Comparison of ENCODE assay signal across 8 cellular contexts in genomic region chr7:151251328-151251925, GRCh38. TPM values are rescaled to one million over a fixed set of nuclear protein-coding genes. Genes with fewer than 3 reads are reported as not detected.
A peak's percentile ranks its signal among the peaks of the same experiment; 100 is the strongest.
DNase-seq lines count a peak whose midpoint lies in the region; ATAC-seq, FAIRE-seq and TF ChIP-seq lines count a peak whose summit lies in the region.

No MANE protein-coding gene starts in this region.

- H3F3A ChIP-seq in GM23248 (ENCODE audit: insufficient read depth), result no peaks in the 10 kb centered on the region; the same call in 1 of the 2 replicates

- no peaks in the 10 kb centered on the region for H3K27me3 ChIP-seq in GM23248 (replicated peaks; ENCODE audit: insufficient read depth)
- H3K27me3 ChIP-seq in HepG2 (ENCODE audit: control insufficient read depth in 1 of 2, insufficient read depth in 2 of 2, low read length in 2 of 2), result peaks cover 21 to 87% of the 10 kb centered on the region in 2 experiments
- peaks cover 3 to 7% of the 10 kb centered on the region in 2 donors for H3K27me3 ChIP-seq in small intestine (ENCODE audit: control insufficient read depth in 2 of 2, insufficient read depth in 2 of 2, low read length in 2 of 2)

- H4K20me1 ChIP-seq in GM23248 (ENCODE audit: insufficient read depth) (no peaks in the 10 kb centered on the region), HepG2 (ENCODE audit: insufficient read depth, low read length) (no peaks in the 10 kb centered on the region; the same call in 1 of the 2 replicates)

- H3K9me3 ChIP-seq in GM23248 (ENCODE audit: low read depth) (no peaks in the 10 kb centered on the region), HepG2 (ENCODE audit: low read length) (no peaks in the 10 kb centered on the region), small intestine (ENCODE audit: control insufficient read depth, low read depth) (no peaks in the 10 kb centered on the region)

- H3K4me3 ChIP-seq in GM23248, result peak overlapping the region; percentile 98
- H3K4me3 ChIP-seq in HepG2 (replicated peaks in 1 of 3; ENCODE audit: insufficient read depth in 1 of 3, low read depth in 2 of 3, low read length in 3 of 3), result peak overlapping the region; percentile 28 to 68 (median 49); a peak in 4 of 6 replicates
- peak overlapping the region in 1 of 2 donors; percentile 48 for H3K4me3 ChIP-seq in small intestine (ENCODE audit: low read depth in 1 of 2, low read length in 2 of 2)

- intact Hi-C loops in HepG2 (cut with micrococcal nuclease; ENCODE audit: unreplicated experiment), result loop anchor here (2.0 kb wide), 1 partner anchor 51 kb away; no protein-coding TSS in a partner anchor

- H3K4me2 ChIP-seq in GM23248 (ENCODE audit: unreplicated experiment), result peak overlapping the region; percentile 86
- peak overlapping the region; percentile 74 for H3K4me2 ChIP-seq in HepG2 (ENCODE audit: low read depth, low read length)

- in situ Hi-C loops in GM23248 (cut with MboI), result no loop called here
- in situ Hi-C loops in HepG2 (cut with HindIII; ENCODE audit: extremely low pct_ligation_motif_present, low pct_unique_long_range_greater_than_20kb), result loop anchor here (5.0 kb wide), 1 partner anchor 51 kb away; no protein-coding TSS in a partner anchor

- ATAC-seq in HepG2 (no peak), HG03571 (IDR thresholded peaks at IDR 0.05; ENCODE audit: unreplicated experiment) (no peak)

- TF ChIP-seq EP300 in HepG2 (IDR thresholded peaks at IDR 0.05; ENCODE audit: low read depth in 2 of 2, low read length in 2 of 2), result no peak
- no peak for TF ChIP-seq EP300 in HepG2 (CRISPR knock-in tag; IDR thresholded peaks at IDR 0.05; ENCODE audit: borderline replicate concordance)

- no peaks in the 10 kb centered on the region for H3K9me2 ChIP-seq in GM23248 (ENCODE audit: insufficient read depth)

- no peak for TF ChIP-seq CTCF in HepG2 (CRISPR knock-in tag; IDR thresholded peaks at IDR 0.05)

- H3K36me3 ChIP-seq in GM23248 (ENCODE audit: low read depth) (no peaks in the 10 kb centered on the region), HepG2 (replicated peaks in 1 of 2; ENCODE audit: control insufficient read depth in 1 of 2, insufficient read depth in 2 of 2, low read length in 2 of 2) (no peaks in the 10 kb centered on the region), small intestine (ENCODE audit: control insufficient read depth in 2 of 2, insufficient read depth in 2 of 2, low read length in 2 of 2) (no peaks in the 10 kb centered on the region)

- H3K4me1 ChIP-seq in GM23248 (ENCODE audit: insufficient read depth), result peaks cover 13% of the 10 kb centered on the region; the same call in 1 of the 2 replicates
- H3K4me1 ChIP-seq in HepG2 (ENCODE audit: insufficient read depth, low read length), result peaks cover 51% of the 10 kb centered on the region
- peaks cover 0 to 4% of the 10 kb centered on the region in 2 donors for H3K4me1 ChIP-seq in small intestine (ENCODE audit: control insufficient read depth in 2 of 2, insufficient read depth in 1 of 2, low read depth in 1 of 2, low read length in 1 of 2)

- H3K9ac ChIP-seq in GM23248 (peak overlapping the region; percentile 90), HepG2 (ENCODE audit: insufficient read depth, low read depth, low read length) (no peak overlapping the region)

- TF ChIP-seq POLR2A in HepG2 (IDR thresholded peaks at IDR 0.05; ENCODE audit: insufficient read depth in 1 of 2, low read depth in 2 of 2, low read length in 2 of 2), result no peak

- no peak for TF ChIP-seq RAD21 in HepG2 (CRISPR knock-in tag; IDR thresholded peaks at IDR 0.05)

- CTCF ChIA-PET in HepG2 (lab: Yijun Ruan, JAX; ENCODE audit: low intra/inter-chr PET ratio, low total read pairs), result no interaction called here

- POLR2A ChIA-PET in HepG2 (lab: Yijun Ruan, JAX), result interaction anchor here (1.5 kb wide), 1 partner anchor 25 kb away, joined by 4 read pairs; the partner anchor contains the start of gene ABCF2

- H3K27ac ChIP-seq in GM23248, result peak overlapping the region; percentile 45
- no peak overlapping the region for H3K27ac ChIP-seq in HepG2 (ENCODE audit: extremely low read length, insufficient read depth, low read length)
- peak overlapping the region in 1 of 2 donors; percentile 66 for H3K27ac ChIP-seq in small intestine (ENCODE audit: low read depth in 1 of 2, low read length in 1 of 2)

- H3K79me2 ChIP-seq in GM23248 (ENCODE audit: insufficient read depth), result no peaks in the 10 kb centered on the region
- H3K79me2 ChIP-seq in HepG2 (ENCODE audit: insufficient read depth, low read length), result no peaks in the 10 kb centered on the region

- peak overlapping the region; percentile 77 for H2AFZ ChIP-seq in GM23248
- no peak overlapping the region for H2AFZ ChIP-seq in HepG2 (ENCODE audit: low read length)

- 3% methylated on average over 26 to 29 of the region's 55 CpGs for WGBS in GM23248 (ENCODE audit: low coverage in 1 of 2, low lambda C conversion rate in 2 of 2, missing lambda C conversion rate in 2 of 2), 2 experiments
- WGBS in HepG2 (ENCODE audit: low lambda C conversion rate), result 2% methylated on average over 18 of the region's 55 CpGs
- WGBS in small intestine, 3 donors, result 2 to 8% (median 4%) methylated on average over 27 to 55 of the region's 55 CpGs

- BruUV-seq in HepG2 (replicated peaks; lab: Mats Ljungman, UMichigan), result no TSS peak

- FAIRE-seq in HepG2 (lab: Jason Lieb, UNC), result no peak
- no peak for FAIRE-seq in small intestine (lab: Jason Lieb, UNC)

- DNase-seq in GM23248, result peak; percentile 76
- peak; percentile 32 to 67 for DNase-seq in NCI-H524 (lab: John Stamatoyannopoulos, UW)
- DNase-seq in cerebellar cortex (ENCODE audit: low spot score), result peak; percentile 58
- DNase-seq in HepG2 (ENCODE audit: low spot score), result no peak
- DNase-seq in superior temporal gyrus (ENCODE audit: extremely low spot score), result peak; percentile 38
- DNase-seq in stimulated activated CD4-positive, alpha-beta T cell treated with anti-CD3 and anti-CD28 coated beads, Interleukin-1b, Interleukin-23, amount 100 ng/mL, for 48 hours, result no peak
- no peak for DNase-seq in small intestine

RNA-seq across cellular contexts. Expression of gene SMARCD3, which starts 2.9 kb away (rescaled TPM):
- total RNA-seq in GM23248 (2014; rRNA removed; shearing (Covaris generic)), result 32.2 and 34.0 TPM in 2 replicates
- 19.8 and 22.4 TPM in 2 replicates for polyA plus RNA-seq in GM23248 (2016; fragmentation: Nextera tagmentation; extraction: Ambion mirVana)
- total RNA-seq in HepG2 (2016; rRNA removed; fragmentation: Illumina TruSeq; extraction: Trizol), result 0.53 and 0.62 TPM in 2 replicates
- total RNA-seq in HepG2 (2016; cell fraction: cytosol; rRNA removed; fragmentation: Illumina TruSeq; extraction: Trizol; ENCODE audit: low read depth), result 0.79 and 1.2 TPM in 2 replicates
- 0.24 and 0.84 TPM in 2 replicates for total RNA-seq in HepG2 (2016; cell fraction: insoluble cytoplasmic fraction; rRNA removed; fragmentation: Illumina TruSeq; extraction: Trizol)
- 0.86 and 1.2 TPM in 2 replicates for total RNA-seq in HepG2 (2016; cell fraction: membrane; rRNA removed; fragmentation: Illumina TruSeq; extraction: Trizol)
- total RNA-seq in HepG2 (2016; cell fraction: nucleus; rRNA removed; fragmentation: Illumina TruSeq; extraction: Trizol), result 0.62 and 1.0 TPM in 2 replicates
- polyA plus RNA-seq in HepG2 (2011; rRNA removed), result 0.20 and 0.44 TPM in 2 replicates
- polyA plus RNA-seq in HepG2 (2011; cell fraction: cytosol; rRNA removed), result 0.08 and 0.09 TPM in 2 replicates
- 1.7 and 2.4 TPM in 2 replicates for polyA plus RNA-seq in HepG2 (2011; cell fraction: nucleus; rRNA removed)
- 3.8 and 4.0 TPM in 2 replicates for polyA plus RNA-seq in HepG2 (2012)
- polyA plus RNA-seq in HepG2 (2016; cell fraction: cytosol; fragmentation: Illumina TruSeq; extraction: Trizol; ENCODE audit: low read depth), result 0.55 and 0.76 TPM in 2 replicates
- polyA plus RNA-seq in HepG2 (2016; cell fraction: insoluble cytoplasmic fraction; fragmentation: Illumina TruSeq; extraction: Trizol; ENCODE audit: low read depth), result 0.35 and 0.52 TPM in 2 replicates
- polyA plus RNA-seq in HepG2 (2016; cell fraction: membrane; fragmentation: Illumina TruSeq; extraction: Trizol; ENCODE audit: low read depth), result 0.62 and 0.80 TPM in 2 replicates
- 2.7 and 3.3 TPM in 2 replicates for polyA plus RNA-seq in HepG2 (2016; cell fraction: nucleus; fragmentation: Illumina TruSeq; extraction: Trizol; ENCODE audit: insufficient read depth, low read depth)
- polyA minus RNA-seq in HepG2 (2011; rRNA and poly(A)+ RNA removed; ENCODE audit: low replicate concordance), result 0.38 and 3.6 TPM in 2 replicates
- polyA minus RNA-seq in HepG2 (2011; cell fraction: cytosol; rRNA and poly(A)+ RNA removed), result 1.1 TPM in 1 of 2 replicates, not detected in the other
- 0.25 and 0.64 TPM in 2 replicates for polyA minus RNA-seq in HepG2 (2011; cell fraction: nucleus; rRNA and poly(A)+ RNA removed)
- 10 to 100 TPM in 1 of 3 donors, 1 to 10 TPM in 1, under 1 TPM in 1; 0.89 to 11.1 (median 9.6) TPM for polyA plus RNA-seq in small intestine

RNA-seq across cellular contexts. Expression of gene CHPF2, which starts 19.1 kb away (rescaled TPM):
- 120 and 139 TPM in 2 replicates for total RNA-seq in GM23248 (2014; rRNA removed; shearing (Covaris generic))
- 48.0 and 51.3 TPM in 2 replicates for polyA plus RNA-seq in GM23248 (2016; fragmentation: Nextera tagmentation; extraction: Ambion mirVana)
- 10.2 and 21.5 TPM in 2 replicates for total RNA-seq in HepG2 (2016; rRNA removed; fragmentation: Illumina TruSeq; extraction: Trizol)
- total RNA-seq in HepG2 (2016; cell fraction: cytosol; rRNA removed; fragmentation: Illumina TruSeq; extraction: Trizol; ENCODE audit: low read depth), result 1.7 and 2.5 TPM in 2 replicates
- total RNA-seq in HepG2 (2016; cell fraction: insoluble cytoplasmic fraction; rRNA removed; fragmentation: Illumina TruSeq; extraction: Trizol), result 9.4 and 21.0 TPM in 2 replicates
- total RNA-seq in HepG2 (2016; cell fraction: membrane; rRNA removed; fragmentation: Illumina TruSeq; extraction: Trizol), result 5.8 and 7.3 TPM in 2 replicates
- 26.3 and 31.0 TPM in 2 replicates for total RNA-seq in HepG2 (2016; cell fraction: nucleus; rRNA removed; fragmentation: Illumina TruSeq; extraction: Trizol)
- polyA plus RNA-seq in HepG2 (2011; rRNA removed), result 15.4 and 22.5 TPM in 2 replicates
- 13.1 and 17.3 TPM in 2 replicates for polyA plus RNA-seq in HepG2 (2011; cell fraction: cytosol; rRNA removed)
- polyA plus RNA-seq in HepG2 (2011; cell fraction: nucleus; rRNA removed), result 62.4 and 64.6 TPM in 2 replicates
- 12.1 and 17.0 TPM in 2 replicates for polyA plus RNA-seq in HepG2 (2012)
- polyA plus RNA-seq in HepG2 (2016; cell fraction: cytosol; fragmentation: Illumina TruSeq; extraction: Trizol; ENCODE audit: low read depth), result 1.1 and 1.3 TPM in 2 replicates
- polyA plus RNA-seq in HepG2 (2016; cell fraction: insoluble cytoplasmic fraction; fragmentation: Illumina TruSeq; extraction: Trizol; ENCODE audit: low read depth), result 8.7 and 8.9 TPM in 2 replicates
- polyA plus RNA-seq in HepG2 (2016; cell fraction: membrane; fragmentation: Illumina TruSeq; extraction: Trizol; ENCODE audit: low read depth), result 3.0 and 4.1 TPM in 2 replicates
- polyA plus RNA-seq in HepG2 (2016; cell fraction: nucleus; fragmentation: Illumina TruSeq; extraction: Trizol; ENCODE audit: insufficient read depth, low read depth), result 33.0 and 37.5 TPM in 2 replicates
- 28.1 and 43.5 TPM in 2 replicates for polyA minus RNA-seq in HepG2 (2011; rRNA and poly(A)+ RNA removed; ENCODE audit: low replicate concordance)
- 15.1 and 16.0 TPM in 2 replicates for polyA minus RNA-seq in HepG2 (2011; cell fraction: cytosol; rRNA and poly(A)+ RNA removed)
- polyA minus RNA-seq in HepG2 (2011; cell fraction: nucleus; rRNA and poly(A)+ RNA removed), result 30.7 and 33.6 TPM in 2 replicates
- polyA plus RNA-seq in small intestine, result 10 to 100 TPM; 11.6 to 18.4 (median 17.8) TPM

RNA-seq across cellular contexts. Expression of gene ABCF2, which starts 24.4 kb away (rescaled TPM):
- 69.7 and 74.9 TPM in 2 replicates for total RNA-seq in GM23248 (2014; rRNA removed; shearing (Covaris generic))
- polyA plus RNA-seq in GM23248 (2016; fragmentation: Nextera tagmentation; extraction: Ambion mirVana), result 40.7 and 40.9 TPM in 2 replicates
- 42.5 and 43.0 TPM in 2 replicates for total RNA-seq in HepG2 (2016; rRNA removed; fragmentation: Illumina TruSeq; extraction: Trizol)
- 7.5 and 8.4 TPM in 2 replicates for total RNA-seq in HepG2 (2016; cell fraction: cytosol; rRNA removed; fragmentation: Illumina TruSeq; extraction: Trizol; ENCODE audit: low read depth)
- 41.2 and 42.3 TPM in 2 replicates for total RNA-seq in HepG2 (2016; cell fraction: insoluble cytoplasmic fraction; rRNA removed; fragmentation: Illumina TruSeq; extraction: Trizol)
- total RNA-seq in HepG2 (2016; cell fraction: membrane; rRNA removed; fragmentation: Illumina TruSeq; extraction: Trizol), result 21.7 and 24.5 TPM in 2 replicates
- 22.4 and 24.6 TPM in 2 replicates for total RNA-seq in HepG2 (2016; cell fraction: nucleus; rRNA removed; fragmentation: Illumina TruSeq; extraction: Trizol)
- polyA plus RNA-seq in HepG2 (2011; rRNA removed), result 16.3 and 18.5 TPM in 2 replicates
- 19.7 and 19.8 TPM in 2 replicates for polyA plus RNA-seq in HepG2 (2011; cell fraction: cytosol; rRNA removed)
- polyA plus RNA-seq in HepG2 (2011; cell fraction: nucleus; rRNA removed), result 20.0 and 25.1 TPM in 2 replicates
- 12.8 and 19.4 TPM in 2 replicates for polyA plus RNA-seq in HepG2 (2012)
- 5.7 and 6.2 TPM in 2 replicates for polyA plus RNA-seq in HepG2 (2016; cell fraction: cytosol; fragmentation: Illumina TruSeq; extraction: Trizol; ENCODE audit: low read depth)
- 26.4 and 36.5 TPM in 2 replicates for polyA plus RNA-seq in HepG2 (2016; cell fraction: insoluble cytoplasmic fraction; fragmentation: Illumina TruSeq; extraction: Trizol; ENCODE audit: low read depth)
- 12.8 and 14.1 TPM in 2 replicates for polyA plus RNA-seq in HepG2 (2016; cell fraction: membrane; fragmentation: Illumina TruSeq; extraction: Trizol; ENCODE audit: low read depth)
- polyA plus RNA-seq in HepG2 (2016; cell fraction: nucleus; fragmentation: Illumina TruSeq; extraction: Trizol; ENCODE audit: insufficient read depth, low read depth), result 33.8 and 36.4 TPM in 2 replicates
- 23.8 and 78.9 TPM in 2 replicates for polyA minus RNA-seq in HepG2 (2011; rRNA and poly(A)+ RNA removed; ENCODE audit: low replicate concordance)
- polyA minus RNA-seq in HepG2 (2011; cell fraction: cytosol; rRNA and poly(A)+ RNA removed), result 9.2 and 9.3 TPM in 2 replicates
- polyA minus RNA-seq in HepG2 (2011; cell fraction: nucleus; rRNA and poly(A)+ RNA removed), result 13.9 and 19.9 TPM in 2 replicates
- polyA plus RNA-seq in small intestine, result 10 to 100 TPM; 11.0 to 23.7 (median 11.1) TPM

RNA-seq across cellular contexts. Expression of gene H2BK1, which starts 41.1 kb away (rescaled TPM):
- total RNA-seq in GM23248 (2014; rRNA removed; shearing (Covaris generic)), result not detected in 2 replicates
- not detected in 2 replicates for polyA plus RNA-seq in GM23248 (2016; fragmentation: Nextera tagmentation; extraction: Ambion mirVana)
- not detected in 2 replicates for total RNA-seq in HepG2 (2016; rRNA removed; fragmentation: Illumina TruSeq; extraction: Trizol)
- total RNA-seq in HepG2 (2016; cell fraction: cytosol; rRNA removed; fragmentation: Illumina TruSeq; extraction: Trizol; ENCODE audit: low read depth), result not detected in 2 replicates
- not detected in 2 replicates for total RNA-seq in HepG2 (2016; cell fraction: insoluble cytoplasmic fraction; rRNA removed; fragmentation: Illumina TruSeq; extraction: Trizol)
- not detected in 2 replicates for total RNA-seq in HepG2 (2016; cell fraction: membrane; rRNA removed; fragmentation: Illumina TruSeq; extraction: Trizol)
- total RNA-seq in HepG2 (2016; cell fraction: nucleus; rRNA removed; fragmentation: Illumina TruSeq; extraction: Trizol), result not detected in 2 replicates
- not detected in 2 replicates for polyA plus RNA-seq in HepG2 (2011; rRNA removed)
- polyA plus RNA-seq in HepG2 (2011; cell fraction: cytosol; rRNA removed), result not detected in 2 replicates
- polyA plus RNA-seq in HepG2 (2011; cell fraction: nucleus; rRNA removed), result not detected in 2 replicates
- not detected in 2 replicates for polyA plus RNA-seq in HepG2 (2012)
- not detected in 2 replicates for polyA plus RNA-seq in HepG2 (2016; cell fraction: cytosol; fragmentation: Illumina TruSeq; extraction: Trizol; ENCODE audit: low read depth)
- polyA plus RNA-seq in HepG2 (2016; cell fraction: insoluble cytoplasmic fraction; fragmentation: Illumina TruSeq; extraction: Trizol; ENCODE audit: low read depth), result not detected in 2 replicates
- not detected in 2 replicates for polyA plus RNA-seq in HepG2 (2016; cell fraction: membrane; fragmentation: Illumina TruSeq; extraction: Trizol; ENCODE audit: low read depth)
- polyA plus RNA-seq in HepG2 (2016; cell fraction: nucleus; fragmentation: Illumina TruSeq; extraction: Trizol; ENCODE audit: insufficient read depth, low read depth), result not detected in 2 replicates
- not detected in 2 replicates for polyA minus RNA-seq in HepG2 (2011; rRNA and poly(A)+ RNA removed; ENCODE audit: low replicate concordance)
- not detected in 2 replicates for polyA minus RNA-seq in HepG2 (2011; cell fraction: cytosol; rRNA and poly(A)+ RNA removed)
- polyA minus RNA-seq in HepG2 (2011; cell fraction: nucleus; rRNA and poly(A)+ RNA removed), result 1.4 and 1.7 TPM in 2 replicates
- not detected for polyA plus RNA-seq in small intestine

Comparison
In these comparisons a context has a peak if more than half of its experiments do, and no peak if none do; other contexts are left out.
1. DNase-seq: peak in GM23248 (single experiment), NCI-H524 (2 of 2), cerebellar cortex (single experiment) and superior temporal gyrus (single experiment); none in HepG2 (single experiment), stimulated activated CD4-positive, alpha-beta T cell treated with anti-CD3 and anti-CD28 coated beads, Interleukin-1b, Interleukin-23, amount 100 ng/mL, for 48 hours (single experiment) and small intestine (single experiment).